ENCODE assay signal across 30 cellular contexts in the genomic region with DNA sequence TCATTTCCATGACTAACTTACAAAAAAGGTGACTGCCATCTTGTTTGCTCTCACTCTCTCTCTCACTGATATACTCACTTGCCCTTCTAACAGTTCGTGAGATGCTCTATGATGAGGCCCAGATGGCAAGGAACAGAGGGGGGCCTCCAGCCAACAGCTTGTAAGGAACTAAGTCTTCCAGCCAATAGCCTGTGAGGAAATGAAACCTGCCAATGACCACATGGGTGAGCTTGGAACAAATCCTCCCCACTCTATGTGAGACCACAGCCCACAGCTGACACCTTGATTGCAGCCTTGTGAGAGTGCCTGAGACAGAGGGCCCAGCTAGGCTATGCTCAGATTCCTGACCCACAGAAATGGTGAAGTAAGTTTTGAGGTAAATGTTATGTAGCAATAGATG.
"Had no signal": no experiment of that assay in that cellular context is flagged by ENCODE, and none has a peak within 500 bp of the region (broad histone marks: within the 10 kb centered on the region; RNA-seq: fewer than 3 reads in every experiment).

No MANE protein-coding gene starts in this region.

- H3K9me3 ChIP-seq: SJSA1 had no signal

- H3K36me3 ChIP-seq: brain microvascular endothelial cell, cardiac muscle cell, SJSA1, WERI-Rb-1 had no signal

- H3K4me3 ChIP-seq: cardiac muscle cell, SJSA1 had no signal

- ATAC-seq: activated CD4-positive, alpha-beta T cell treated with anti-CD3 and anti-CD28 coated beads for 36 hours; activated CD8-positive, alpha-beta T cell treated with anti-CD3 and anti-CD28 coated beads for 36 hours; activated T-cell treated with anti-CD3 and anti-CD28 coated beads, Interleukin-2, amount 50 U/mL, for 72 hours; Panc1; SK-N-SH treated with all-trans-retinoic acid at 6 μM for 48 hours had no signal

- H3K4me1 ChIP-seq: SJSA1 had no signal

- H3K27ac ChIP-seq: brain microvascular endothelial cell, cardiac muscle cell, RWPE1, SJSA1, WERI-Rb-1 had no signal

- H3K27me3 ChIP-seq: brain microvascular endothelial cell, cardiac muscle cell, SJSA1 had no signal

- DNase-seq: activated CD4-positive, alpha-beta T cell treated with anti-CD3 and anti-CD28 coated beads for 36 hours; activated CD4-positive, alpha-beta T cell treated with anti-CD3 and anti-CD28 coated beads, Interleukin-2, amount 50 U/mL, for 1 hour; activated CD8-positive, alpha-beta memory T cell treated with anti-CD3 and anti-CD28 coated beads, Interleukin-2, amount 50 U/mL, for 4 hours; activated CD8-positive, alpha-beta T cell treated with anti-CD3 and anti-CD28 coated beads for 36 hours; activated gamma-delta T cell treated with Interleukin-2 at 50 U/mL for 16 hours; activated naive CD4-positive, alpha-beta T cell treated with anti-CD3 and anti-CD28 coated beads, Interleukin-2, amount 10 ng/mL, durations not matched to agents 7 days and 5 days; activated naive CD8-positive, alpha-beta T cell treated with anti-CD3 and anti-CD28 coated beads for 36 hours; activated T-cell treated with anti-CD3 and anti-CD28 coated beads, Interleukin-2, amount 50 U/mL, for 72 hours; brain microvascular endothelial cell; cerebellar nuclear complex; KG1; MV-4-11; NCI-H1092 treated with DMSO at 0.1 percent for 48 hours; NCI-H1417 treated with DMSO at 0.1 percent for 48 hours; NCI-H1694 treated with DMSO at 0.1 percent for 48 hours; NCI-H2029 treated with DMSO at 0.1 percent for 48 hours; NCI-H345; NCI-H510A; NCI-H526 treated with DMSO at 0.1 percent for 48 hours; NCI-H82; NK-92 treated with Interleukin-12 subunit alpha and Interleukin-12 subunit beta, amount 100 ng/mL, for 24 hours; OCI-M1; Right ventricle myocardium superior; T1000; WERI-Rb-1 had no signal
